Comparison of ENCODE assay signal across 8 cellular contexts in the genomic region with DNA sequence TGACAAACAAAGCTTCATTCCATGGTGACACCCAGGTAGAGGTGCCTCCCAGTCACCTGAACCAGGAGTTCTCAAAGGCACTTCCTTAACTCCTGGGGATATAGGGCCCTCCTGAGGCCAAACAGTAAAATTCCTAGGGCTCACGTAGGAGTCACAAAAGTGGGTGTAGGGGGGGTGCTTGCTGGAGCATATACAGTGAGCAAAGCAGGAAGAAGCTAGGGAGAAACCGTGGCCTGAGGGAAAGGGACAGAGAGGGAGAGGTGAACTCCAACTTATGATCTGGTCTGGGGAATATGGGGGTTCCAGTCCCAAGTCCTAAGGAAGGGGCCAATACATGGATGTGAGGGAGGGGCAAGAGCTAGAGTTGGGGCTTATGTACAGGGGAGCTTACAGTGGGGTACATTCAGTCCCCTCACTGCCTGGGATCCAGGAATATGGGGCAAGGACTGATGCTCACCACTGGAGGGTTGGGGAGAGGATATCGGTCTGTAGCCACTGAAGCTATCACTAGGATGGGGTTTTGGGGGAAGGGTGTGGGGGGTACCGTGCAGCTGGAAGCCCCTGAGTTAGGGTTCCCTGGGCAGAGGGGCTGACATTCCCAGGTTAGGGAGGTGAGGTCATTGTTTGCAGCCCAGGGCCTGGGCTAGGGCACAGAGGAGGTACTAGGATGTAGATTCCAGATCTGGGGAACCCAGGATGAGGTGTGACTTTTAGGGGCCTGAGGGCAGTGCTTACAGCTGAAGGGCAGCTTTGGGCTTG. TPM values are rescaled to one million over a fixed set of nuclear protein-coding genes. Genes with fewer than 3 reads are reported as not detected.
A peak's percentile ranks its signal among the peaks of the same experiment; 100 is the strongest.
DNase-seq lines count a peak whose midpoint lies in the region; ATAC-seq and TF ChIP-seq lines count a peak whose summit lies in the region.

No MANE protein-coding gene starts in this region.

- H3K27me3 ChIP-seq in H7 (ENCODE audit: control insufficient read depth, insufficient read depth, low read length) (peaks cover 3% of the 10 kb centered on the region), skeletal muscle satellite cell (ENCODE audit: control insufficient read depth, insufficient read depth, low read length) (no peaks in the 10 kb centered on the region)

- TF ChIP-seq CTCF in foreskin fibroblast (IDR thresholded peaks at IDR 0.05; ENCODE audit: low read depth, low read length) (no peak), GM13977 (IDR thresholded peaks at IDR 0.05; ENCODE audit: extremely low read depth, insufficient read depth, missing control alignments) (no peak)

- no peak for ATAC-seq in GM18502 (IDR thresholded peaks at IDR 0.05; ENCODE audit: poor library complexity, unreplicated experiment)

- no peak overlapping the region for H3K27ac ChIP-seq in SK-N-MC

- peak overlapping the region; percentile 99 for H3K4me2 ChIP-seq in skeletal muscle satellite cell (ENCODE audit: low read length)

- peaks cover 8% of the 10 kb centered on the region for H3K36me3 ChIP-seq in H7 (replicated peaks; ENCODE audit: control insufficient read depth, insufficient read depth, low read length)
- peaks cover 3% of the 10 kb centered on the region; the same call in 1 of the 2 replicates for H3K36me3 ChIP-seq in SK-N-MC (ENCODE audit: insufficient read depth, low read length)
- H3K36me3 ChIP-seq in skeletal muscle satellite cell (ENCODE audit: insufficient read depth, low read length), result peaks cover 28% of the 10 kb centered on the region

- in situ Hi-C loops in GM13977 (cut with MboI; ENCODE audit: low pct_unique_long_range_greater_than_20kb, low sequenced_read_pairs, unreplicated experiment), result no loop called here

- peak; percentile 60 for DNase-seq in H7
- DNase-seq in SK-N-MC (ENCODE audit: low read depth, low spot score), result no peak
- no peak for DNase-seq in foreskin fibroblast
- no peak for DNase-seq in NCI-H82 treated with DMSO at 0.1 percent for 48 hours (lab: John Stamatoyannopoulos, UW; ENCODE audit: unreplicated experiment)
- no peak for DNase-seq in GM13977 (ENCODE audit: low spot score)
- no peak for DNase-seq in NCI-H1092 (lab: John Stamatoyannopoulos, UW)

- H3K4me1 ChIP-seq in skeletal muscle satellite cell (ENCODE audit: control insufficient read depth, insufficient read depth, low read length), result peaks cover 54% of the 10 kb centered on the region

- H3K9ac ChIP-seq in SK-N-MC (ENCODE audit: insufficient read length) (peak overlapping the region; percentile 85), skeletal muscle satellite cell (ENCODE audit: low read depth, low read length) (peak overlapping the region; percentile 99)

- H3K4me3 ChIP-seq in H7 (ENCODE audit: insufficient read depth, low read depth, low read length) (peak overlapping the region; percentile 93), SK-N-MC (peak overlapping the region; percentile 84), foreskin fibroblast (ENCODE audit: low read depth in 1 of 2, low read length in 2 of 2) (peak overlapping the region; percentile 70 to 91), skeletal muscle satellite cell (ENCODE audit: low read length) (peak overlapping the region; percentile 96)

- no peaks in the 10 kb centered on the region for H3K9me3 ChIP-seq in SK-N-MC (ENCODE audit: low read depth, low read length)
- no peaks in the 10 kb centered on the region for H3K9me3 ChIP-seq in skeletal muscle satellite cell (replicated peaks; ENCODE audit: low read length)

RNA-seq across cellular contexts. Expression of a gene that starts 0.9 kb away (rescaled TPM):
- total RNA-seq in H7 (2014; rRNA removed; shearing (Covaris generic)), result 45.3 and 47.7 TPM in 2 replicates
- total RNA-seq in skeletal muscle satellite cell (2012; rRNA removed), result 22.8 and 32.3 TPM in 2 replicates

RNA-seq across cellular contexts. Expression of a gene that starts 38.1 kb away (rescaled TPM):
- 23.5 and 23.6 TPM in 2 replicates for total RNA-seq in H7 (2014; rRNA removed; shearing (Covaris generic))
- total RNA-seq in skeletal muscle satellite cell (2012; rRNA removed), result 64.2 and 66.7 TPM in 2 replicates

RNA-seq across cellular contexts. Expression of a gene that starts 39.6 kb away (rescaled TPM):
- 65.1 and 72.9 TPM in 2 replicates for total RNA-seq in H7 (2014; rRNA removed; shearing (Covaris generic))
- 72.8 and 83.9 TPM in 2 replicates for total RNA-seq in skeletal muscle satellite cell (2012; rRNA removed)
